16 cellular contexts compared by ENCODE assay signal in the genomic region with DNA sequence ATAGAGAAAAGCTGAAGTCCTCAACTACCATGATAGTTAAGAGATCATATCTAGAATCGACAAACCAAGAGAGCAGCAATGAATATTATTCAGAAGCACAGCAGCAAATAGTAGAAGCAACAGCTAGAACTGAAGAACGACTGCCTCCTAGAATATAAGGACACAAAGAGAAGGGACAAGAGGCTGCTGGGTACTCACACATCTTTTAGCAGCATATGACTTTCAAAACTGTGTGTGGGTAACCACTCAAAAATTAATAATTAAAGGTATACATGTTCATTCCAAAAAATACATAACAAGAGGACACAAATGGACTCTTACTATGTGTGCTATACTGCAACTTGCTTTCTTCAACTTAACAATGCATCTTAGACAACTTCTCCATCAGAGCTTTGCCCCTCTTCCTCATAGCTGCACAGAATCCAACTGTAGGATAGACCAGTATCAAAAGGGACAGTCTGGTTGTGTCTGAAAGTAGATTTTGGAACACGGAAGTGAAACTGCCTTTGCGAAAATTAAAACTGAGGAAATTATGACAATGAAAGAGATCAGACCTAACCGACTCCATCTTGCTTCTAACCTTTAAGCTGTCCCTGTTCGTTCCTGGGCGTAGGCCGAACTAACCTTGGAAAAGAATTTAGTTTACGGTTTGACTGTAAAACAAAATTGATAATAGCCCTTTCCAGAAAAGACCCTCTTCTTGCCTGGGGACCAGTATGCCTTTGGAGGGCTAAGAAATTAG.
DNase-seq lines count a peak whose midpoint lies in the region; ATAC-seq and TF ChIP-seq lines count a peak whose summit lies in the region.
"Had no signal": no experiment of that assay in that cellular context is flagged by ENCODE, and none has a peak within 500 bp of the region (broad histone marks: within the 10 kb centered on the region; RNA-seq: fewer than 3 reads in every experiment).

No MANE protein-coding gene starts in this region.

- no peak overlapping the region for H3K4me3 ChIP-seq in OCI-LY1 (ENCODE audit: low read depth, low read length, poor library complexity, severe bottlenecking)
- H3K4me3 ChIP-seq: skin epidermis had no signal

- peak overlapping the region; percentile 58 for H3K27ac Mint-ChIP-seq in activated CD4-positive, alpha-beta T cell treated with anti-CD3 and anti-CD28 coated beads for 36 hours
- peak overlapping the region in 9 of 10 donors; percentile 5 to 89 (median 54) for H3K27ac Mint-ChIP-seq in naive thymus-derived CD8-positive, alpha-beta T cell
- no peak overlapping the region for H3K27ac Mint-ChIP-seq in chondrocyte (ENCODE audit: unreplicated experiment)

- H3K4me3 Mint-ChIP-seq in activated CD4-positive, alpha-beta T cell treated with anti-CD3 and anti-CD28 coated beads for 36 hours, result no peak overlapping the region
- peak overlapping the region in 3 of 10 donors; percentile 18 to 41 (median 38) for H3K4me3 Mint-ChIP-seq in naive thymus-derived CD8-positive, alpha-beta T cell
- H3K4me3 Mint-ChIP-seq in chondrocyte (ENCODE audit: unreplicated experiment), result no peak overlapping the region
- H3K4me3 Mint-ChIP-seq: activated naive CD8-positive, alpha-beta T cell treated with anti-CD3 and anti-CD28 coated beads, Interleukin-2, amount 10 ng/mL, durations not matched to agents 7 days and 5 days had no signal

- no peak for ATAC-seq in activated CD4-positive, alpha-beta T cell treated with anti-CD3 and anti-CD28 coated beads for 36 hours
- ATAC-seq in HG02759 (IDR thresholded peaks at IDR 0.05; ENCODE audit: unreplicated experiment) (peak; percentile 61), HG03039 (IDR thresholded peaks at IDR 0.05; ENCODE audit: unreplicated experiment) (no peak)
- ATAC-seq in naive thymus-derived CD8-positive, alpha-beta T cell, result no peak

- peaks cover 52% of the 10 kb centered on the region for H3K4me1 ChIP-seq in OCI-LY1 (ENCODE audit: insufficient read depth, low read length, severe bottlenecking)

- H3K27ac ChIP-seq in OCI-LY1 (ENCODE audit: low read depth, low read length, poor library complexity, severe bottlenecking), result peak overlapping the region; percentile 76
- H3K27ac ChIP-seq: skin epidermis had no signal

- CTCF ChIA-PET in activated CD4-positive, alpha-beta T cell treated with anti-CD3 and anti-CD28 coated beads for 36 hours (lab: Charles Lee), result interaction anchor here (0.8 to 0.9 kb wide), 2 partner anchors 9 to 115 kb away, joined by 3 read pairs; no protein-coding TSS in a partner anchor

- H3F3A ChIP-seq in OCI-LY1 (ENCODE audit: insufficient read depth, low read length), result no peaks in the 10 kb centered on the region

- POLR2A ChIA-PET in activated CD4-positive, alpha-beta T cell treated with anti-CD3 and anti-CD28 coated beads for 36 hours (lab: Charles Lee), result no interaction called here
- POLR2A ChIA-PET in naive thymus-derived CD8-positive, alpha-beta T cell (lab: Charles Lee), result interaction anchor here (1.2 kb wide), 1 partner anchor 14 kb away, joined by 3 read pairs; no protein-coding TSS in a partner anchor

- DNase-seq in activated CD4-positive, alpha-beta T cell treated with anti-CD3 and anti-CD28 coated beads for 36 hours, result no peak
- no peak for DNase-seq in activated CD4-positive, alpha-beta T cell treated with anti-CD3 and anti-CD28 coated beads for 48 hours
- no peak for DNase-seq in naive thymus-derived CD8-positive, alpha-beta T cell
- DNase-seq in NAMALWA (ENCODE audit: low spot score) (no peak), chondrocyte (ENCODE audit: low spot score) (no peak)
- DNase-seq: activated CD4-positive, alpha-beta T cell treated with anti-CD3 and anti-CD28 coated beads, Interleukin-2, amount 50 U/mL, for 48 hours; activated naive CD8-positive, alpha-beta T cell treated with anti-CD3 and anti-CD28 coated beads, Interleukin-2, amount 10 ng/mL, durations not matched to agents 7 days and 5 days; cerebellar nuclear complex; hypothalamus; Kasumi-1; NCI-H2107; nucleus accumbens had no signal

- no peaks in the 10 kb centered on the region for H3K9me2 ChIP-seq in OCI-LY1 (ENCODE audit: low read depth, low read length)

- H3K27me3 Mint-ChIP-seq in activated CD4-positive, alpha-beta T cell treated with anti-CD3 and anti-CD28 coated beads for 36 hours, result no peaks in the 10 kb centered on the region
- no peaks in the 10 kb centered on the region for H3K27me3 Mint-ChIP-seq in naive thymus-derived CD8-positive, alpha-beta T cell
- no peaks in the 10 kb centered on the region for H3K27me3 Mint-ChIP-seq in chondrocyte (ENCODE audit: low read depth)
- H3K27me3 Mint-ChIP-seq: activated naive CD8-positive, alpha-beta T cell treated with anti-CD3 and anti-CD28 coated beads, Interleukin-2, amount 10 ng/mL, durations not matched to agents 7 days and 5 days had no signal

- no peak overlapping the region; the same call in 1 of the 2 replicates for H3K9ac ChIP-seq in OCI-LY1 (ENCODE audit: low read length)

- no peak overlapping the region for H2AFZ ChIP-seq in OCI-LY1 (ENCODE audit: low read length)

- intact Hi-C loops in activated CD4-positive, alpha-beta T cell treated with anti-CD3 and anti-CD28 coated beads for 36 hours (cut with DNase I, micrococcal nuclease), result no loop called here

- peaks cover 75% of the 10 kb centered on the region for H3K4me1 Mint-ChIP-seq in activated CD4-positive, alpha-beta T cell treated with anti-CD3 and anti-CD28 coated beads for 36 hours
- H3K4me1 Mint-ChIP-seq in naive thymus-derived CD8-positive, alpha-beta T cell, result peaks cover 25 to 76% (median 71%) of the 10 kb centered on the region in 4 donors
- peaks cover 19% of the 10 kb centered on the region for H3K4me1 Mint-ChIP-seq in chondrocyte (ENCODE audit: low read depth)

- peak overlapping the region; percentile 11; the same call in 1 of the 2 replicates for H3K4me2 ChIP-seq in OCI-LY1 (ENCODE audit: low read length)

- peaks cover 4% of the 10 kb centered on the region for H3K36me3 ChIP-seq in OCI-LY1 (ENCODE audit: insufficient read depth, low read length)

- no peaks in the 10 kb centered on the region for H3K9me3 ChIP-seq in OCI-LY1 (ENCODE audit: low read length)

- no peak for TF ChIP-seq CTCF in OCI-LY1 (IDR thresholded peaks at IDR 0.05; ENCODE audit: low read length)
- TF ChIP-seq CTCF in chondrocyte (IDR thresholded peaks at IDR 0.05), result no peak

- H3K9me3 Mint-ChIP-seq in activated CD4-positive, alpha-beta T cell treated with anti-CD3 and anti-CD28 coated beads for 36 hours (ENCODE audit: low read depth), result no peaks in the 10 kb centered on the region
- H3K9me3 Mint-ChIP-seq in naive thymus-derived CD8-positive, alpha-beta T cell, result no peaks in the 10 kb centered on the region
- peaks cover 13% of the 10 kb centered on the region for H3K9me3 Mint-ChIP-seq in chondrocyte (ENCODE audit: low read depth)
- H3K9me3 Mint-ChIP-seq: activated naive CD8-positive, alpha-beta T cell treated with anti-CD3 and anti-CD28 coated beads, Interleukin-2, amount 10 ng/mL, durations not matched to agents 7 days and 5 days had no signal

- peaks cover 6% of the 10 kb centered on the region for H3K36me3 Mint-ChIP-seq in activated CD4-positive, alpha-beta T cell treated with anti-CD3 and anti-CD28 coated beads for 36 hours (ENCODE audit: low read depth)
- H3K36me3 Mint-ChIP-seq in naive thymus-derived CD8-positive, alpha-beta T cell, result peaks cover 0 to 6% (median 3%) of the 10 kb centered on the region in 3 donors
- H3K36me3 Mint-ChIP-seq in chondrocyte (ENCODE audit: low read depth), result no peaks in the 10 kb centered on the region

- no peaks in the 10 kb centered on the region for H4K20me1 ChIP-seq in OCI-LY1 (ENCODE audit: insufficient read depth, low read length)

- peaks cover 13% of the 10 kb centered on the region for H3K79me2 ChIP-seq in OCI-LY1 (ENCODE audit: insufficient read depth, low read length)

- no peaks in the 10 kb centered on the region for H3K27me3 ChIP-seq in OCI-LY1 (ENCODE audit: insufficient read depth, low read length)
